Comparison of ENCODE assay signal across 13 cellular contexts in genomic region chr15:76994496-76994895, GRCh38. TPM values are rescaled to one million over a fixed set of nuclear protein-coding genes. Genes with fewer than 3 reads are reported as not detected.
DNase-seq lines count a peak whose midpoint lies in the region; FAIRE-seq and TF ChIP-seq lines count a peak whose summit lies in the region.
"Had no signal": no experiment of that assay in that cellular context is flagged by ENCODE, and none has a peak within 500 bp of the region (broad histone marks: within the 10 kb centered on the region; RNA-seq: fewer than 3 reads in every experiment).

No MANE protein-coding gene starts in this region.

- CTCF ChIA-PET in activated CD4-positive, alpha-beta memory T cell treated with anti-CD3 and anti-CD28 coated beads for 36 hours (lab: Charles Lee) = interaction anchor here (1.0 to 2.9 kb wide), 6 partner anchors 10 to 30 kb away, joined by 3 to 19 read pairs (median 6); no protein-coding TSS in a partner anchor

- H3K27ac ChIP-seq in kidney (ENCODE audit: low read depth in 2 of 2, low read length in 2 of 2) (peak overlapping the region in 1 of 2 donors; percentile 41), substantia nigra (ENCODE audit: low read depth, low read length, poor library complexity, severe bottlenecking) (peak overlapping the region; percentile 67)
- H3K27ac ChIP-seq: ovary, vagina had no signal

- H3K9ac ChIP-seq in kidney (ENCODE audit: low read length in 2 of 2) = no peak overlapping the region

- TF ChIP-seq CTCF in kidney (IDR thresholded peaks at IDR 0.05; ENCODE audit: borderline replicate concordance, extremely low read depth, insufficient read depth) = no peak

- no peak for DNase-seq in activated T-cell treated with anti-CD3 and anti-CD28 coated beads, Interleukin-2, amount 50 U/mL, for 24 hours
- no peak for DNase-seq in activated T-cell treated with anti-CD3 and anti-CD28 coated beads, Interleukin-2, amount 50 U/mL, for 1 hour
- DNase-seq in activated CD4-positive, alpha-beta memory T cell treated with anti-CD3 and anti-CD28 coated beads for 36 hours = peak; percentile 54
- DNase-seq in kidney = peak; percentile 59
- DNase-seq in substantia nigra (lab: John Stamatoyannopoulos, UW) = no peak
- DNase-seq in NOMO-1 treated with dmso at 0.1 percent for 144 hours (lab: John Stamatoyannopoulos, UW; ENCODE audit: unreplicated experiment) = no peak
- DNase-seq in NCI-H510A treated with DMSO at 0.1 percent for 48 hours (lab: John Stamatoyannopoulos, UW) = no peak
- no peak for DNase-seq in NCI-H2081 treated with DMSO at 0.1 percent for 48 hours (lab: John Stamatoyannopoulos, UW)
- DNase-seq: NCI-H187 had no signal

- intact Hi-C loops in activated CD4-positive, alpha-beta memory T cell treated with anti-CD3 and anti-CD28 coated beads for 36 hours (cut with micrococcal nuclease) = loop anchor here (1.0 to 2.0 kb wide), 2 partner anchors 9 to 18 kb away; no protein-coding TSS in a partner anchor
- intact Hi-C loops in kidney (cut with DNase I) = no loop called here

- POLR2A ChIA-PET in activated CD4-positive, alpha-beta memory T cell treated with anti-CD3 and anti-CD28 coated beads for 36 hours (lab: Charles Lee) = interaction anchor here (0.6 to 4.1 kb wide), 7 partner anchors 16 to 426 kb away, joined by 3 to 26 read pairs (median 5); partner anchors contain the start of genes HMG20A and RCN2

- peaks cover 69% of the 10 kb centered on the region for H3K4me1 Mint-ChIP-seq in activated T-cell treated with anti-CD3 and anti-CD28 coated beads, Interleukin-2, amount 50 U/mL, for 24 hours (ENCODE audit: low read depth)
- peaks cover 58% of the 10 kb centered on the region for H3K4me1 Mint-ChIP-seq in activated CD4-positive, alpha-beta memory T cell treated with anti-CD3 and anti-CD28 coated beads for 36 hours (ENCODE audit: low read depth)

- no peaks in the 10 kb centered on the region for H3K9me3 Mint-ChIP-seq in activated T-cell treated with anti-CD3 and anti-CD28 coated beads, Interleukin-2, amount 50 U/mL, for 24 hours
- H3K9me3 Mint-ChIP-seq in activated CD4-positive, alpha-beta memory T cell treated with anti-CD3 and anti-CD28 coated beads for 36 hours = no peaks in the 10 kb centered on the region

- H3K4me3 ChIP-seq in kidney (ENCODE audit: low read length in 2 of 2) = no peak overlapping the region
- H3K4me3 ChIP-seq: body of pancreas, ovary had no signal

- peak overlapping the region; percentile 94 for H3K4me3 Mint-ChIP-seq in activated T-cell treated with anti-CD3 and anti-CD28 coated beads, Interleukin-2, amount 50 U/mL, for 24 hours
- peak overlapping the region; percentile 92 for H3K4me3 Mint-ChIP-seq in activated CD4-positive, alpha-beta memory T cell treated with anti-CD3 and anti-CD28 coated beads for 36 hours

- no peaks in the 10 kb centered on the region for H3K9me3 ChIP-seq in kidney (ENCODE audit: control insufficient read depth in 1 of 2, low read length in 2 of 2)
- H3K9me3 ChIP-seq: body of pancreas, ovary, vagina had no signal

- no peaks in the 10 kb centered on the region for H3K4me1 ChIP-seq in kidney (ENCODE audit: control insufficient read depth in 1 of 2, insufficient read depth in 1 of 2, low read depth in 1 of 2, low read length in 2 of 2)

- FAIRE-seq in kidney (lab: Jason Lieb, UNC) = no peak
- FAIRE-seq: RCC 7860 had no signal

- H3K36me3 ChIP-seq in kidney (ENCODE audit: control insufficient read depth in 1 of 2, insufficient read depth in 2 of 2, low read length in 2 of 2) = no peaks in the 10 kb centered on the region
- H3K36me3 ChIP-seq: ovary, vagina had no signal

- peaks cover 43% of the 10 kb centered on the region for H3K36me3 Mint-ChIP-seq in activated T-cell treated with anti-CD3 and anti-CD28 coated beads, Interleukin-2, amount 50 U/mL, for 24 hours (ENCODE audit: low read depth)
- peaks cover 36% of the 10 kb centered on the region for H3K36me3 Mint-ChIP-seq in activated CD4-positive, alpha-beta memory T cell treated with anti-CD3 and anti-CD28 coated beads for 36 hours

- H3K27ac Mint-ChIP-seq in activated T-cell treated with anti-CD3 and anti-CD28 coated beads, Interleukin-2, amount 50 U/mL, for 24 hours = peak overlapping the region; percentile 96
- peak overlapping the region; percentile 99 for H3K27ac Mint-ChIP-seq in activated CD4-positive, alpha-beta memory T cell treated with anti-CD3 and anti-CD28 coated beads for 36 hours

- H3K27me3 Mint-ChIP-seq in activated T-cell treated with anti-CD3 and anti-CD28 coated beads, Interleukin-2, amount 50 U/mL, for 24 hours = no peaks in the 10 kb centered on the region
- no peaks in the 10 kb centered on the region for H3K27me3 Mint-ChIP-seq in activated CD4-positive, alpha-beta memory T cell treated with anti-CD3 and anti-CD28 coated beads for 36 hours

RNA-seq across cellular contexts. Expression of gene PSTPIP1, which starts 0.4 kb away (rescaled TPM):
- 100 to 1,000 TPM; 155 to 164 TPM for total RNA-seq in activated CD4-positive, alpha-beta memory T cell treated with anti-CD3 and anti-CD28 coated beads for 36 hours
- total RNA-seq in kidney = 22.1 TPM
- polyA plus RNA-seq in kidney (ENCODE audit: insufficient read depth, low read depth, low replicate concordance) = 2.2 TPM

Comparison
In these comparisons a context has a peak if more than half of its experiments do, and no peak if none do; other contexts are left out.
1. DNase-seq: peak in activated CD4-positive, alpha-beta memory T cell treated with anti-CD3 and anti-CD28 coated beads for 36 hours (single experiment) and kidney (single experiment); none in activated T-cell treated with anti-CD3 and anti-CD28 coated beads, Interleukin-2, amount 50 U/mL, for 24 hours (single experiment), activated T-cell treated with anti-CD3 and anti-CD28 coated beads, Interleukin-2, amount 50 U/mL, for 1 hour (single experiment), substantia nigra (0 of 49), NOMO-1 treated with dmso at 0.1 percent for 144 hours (single experiment), NCI-H510A treated with DMSO at 0.1 percent for 48 hours (single experiment) and NCI-H2081 treated with DMSO at 0.1 percent for 48 hours (single experiment).